In genomic region chr6:13044390-13044789, GRCh38 we compare ENCODE assay signal across 13 cellular contexts.
DNase-seq lines count a peak whose midpoint lies in the region; ATAC-seq, FAIRE-seq and TF ChIP-seq lines count a peak whose summit lies in the region.
"Had no signal": no experiment of that assay in that cellular context is flagged by ENCODE, and none has a peak within 500 bp of the region (broad histone marks: within the 10 kb centered on the region; RNA-seq: fewer than 3 reads in every experiment).

No MANE protein-coding gene starts in this region.

- TF ChIP-seq POLR2A in A549 (IDR thresholded peaks at IDR 0.05; ENCODE audit: low read length) = no peak

- CTCF ChIA-PET in A549 (lab: Yijun Ruan, JAX) = no interaction called here
- CTCF ChIA-PET in HEK293T (lab: Yijun Ruan, JAX) = interaction anchor here (0.9 kb wide), 1 partner anchor 8 kb away, joined by 3 read pairs; no protein-coding TSS in a partner anchor
- CTCF ChIA-PET in RWPE1 (lab: Yijun Ruan, JAX) = no interaction called here

- no peaks in the 10 kb centered on the region for H3K9me3 ChIP-seq in A549
- H3K9me3 ChIP-seq: left ventricle myocardium inferior had no signal

- no peak overlapping the region for H3K4me2 ChIP-seq in A549

- 37% methylated on average over 4 of the region's 6 CpGs for WGBS in A549 (ENCODE audit: missing lambda C conversion rate)

- DNase-seq in A549 (ENCODE audit: low read depth in 1 of 2, low spot score in 1 of 2) = peak; percentile 2 to 47
- DNase-seq in HEK293T (ENCODE audit: extremely low spot score) = peak; percentile 42
- DNase-seq in RWPE1 (ENCODE audit: low spot score) = peak; percentile 59
- DNase-seq in glomerular endothelial cell (ENCODE audit: extremely low read depth, low read depth, low spot score) = peak; percentile 9
- no peak for DNase-seq in T-helper 2 cell
- DNase-seq in OCI-M2 (lab: John Stamatoyannopoulos, UW; ENCODE audit: unreplicated experiment) = no peak
- DNase-seq: activated CD8-positive, alpha-beta T cell treated with anti-CD3 and anti-CD28 coated beads, Interleukin-2, amount 10 ng/mL, durations not matched to agents 7 days and 5 days; activated naive CD8-positive, alpha-beta T cell treated with anti-CD3 and anti-CD28 coated beads, Interleukin-2, amount 50 U/mL, for 24 hours; left ventricle myocardium inferior; NCI-H187 had no signal

- ATAC-seq in A549 = peak; percentile 24 to 61; a peak in 3 of 6 replicates
- no peak for ATAC-seq in HG03520 (IDR thresholded peaks at IDR 0.05; ENCODE audit: unreplicated experiment)
- ATAC-seq in GM21381 (IDR thresholded peaks at IDR 0.05; ENCODE audit: unreplicated experiment) = no peak
- ATAC-seq: activated CD8-positive, alpha-beta T cell treated with anti-CD3 and anti-CD28 coated beads, Interleukin-2, amount 10 ng/mL, durations not matched to agents 7 days and 5 days; activated naive CD8-positive, alpha-beta T cell treated with anti-CD3 and anti-CD28 coated beads, Interleukin-2, amount 50 U/mL, for 24 hours had no signal

- no peak for TF ChIP-seq EP300 in A549 (IDR thresholded peaks at IDR 0.05)

- H3K27ac ChIP-seq in A549 = no peak overlapping the region
- no peak overlapping the region for H3K27ac ChIP-seq in RWPE1
- H3K27ac ChIP-seq: left ventricle myocardium inferior had no signal

- no peak for TF ChIP-seq RAD21 in A549 (conservative IDR thresholded peaks at IDR 0.05 in 1 of 2, IDR thresholded peaks at IDR 0.05 in 1 of 2)

- TF ChIP-seq CTCF in A549 (IDR thresholded peaks at IDR 0.05) (no peak), RWPE1 (conservative IDR thresholded peaks at IDR 0.05; ENCODE audit: low read depth) (no peak)

- H3K4me3 ChIP-seq in A549 = no peak overlapping the region
- H3K4me3 ChIP-seq: left ventricle myocardium inferior had no signal

- H3K4me1 ChIP-seq in A549 = no peaks in the 10 kb centered on the region

- no peak for FAIRE-seq in A549 (lab: Jason Lieb, UNC)
- FAIRE-seq: endometrium had no signal

- POLR2A ChIA-PET in A549 (lab: Yijun Ruan, JAX) = no interaction called here
- POLR2A ChIA-PET in HEK293T (lab: Yijun Ruan, JAX) = no interaction called here
- POLR2A ChIA-PET in RWPE1 (lab: Yijun Ruan, JAX; ENCODE audit: low non-redundant PET) = no interaction called here

TF ChIP-seq in A549, 52 proteins besides CTCF, POLR2A, EP300 and RAD21:
- peak; percentile 73 for TF ChIP-seq USF2 (IDR thresholded peaks at IDR 0.05)
- no peak for TF ChIP-seq SMC3 (IDR thresholded peaks at IDR 0.05)
- no peak for TF ChIP-seq NPAS2 (CRISPR knock-in tag; IDR thresholded peaks at IDR 0.05; ENCODE audit: borderline replicate concordance)
- no peak for TF ChIP-seq RARB (CRISPR knock-in tag; IDR thresholded peaks at IDR 0.05)
- TF ChIP-seq FOSL2 (IDR thresholded peaks at IDR 0.05) = no peak
- TF ChIP-seq FOSL2 (CRISPR knock-in tag; IDR thresholded peaks at IDR 0.05) = peak; percentile 36

TF ChIP-seq in HEK293T, 16 proteins besides CTCF, POLR2A, EP300 and RAD21:
- TF ChIP-seq PKNOX1 (IDR thresholded peaks at IDR 0.05) = no peak
- TF ChIP-seq CTBP1 (IDR thresholded peaks at IDR 0.05; ENCODE audit: borderline replicate concordance) = no peak
- TF ChIP-seq SUZ12 (IDR thresholded peaks at IDR 0.05) = no peak
- TF ChIP-seq L3MBTL2 (conservative IDR thresholded peaks at IDR 0.05) = no peak
- TF ChIP-seq FOXM1 (IDR thresholded peaks at IDR 0.05; ENCODE audit: borderline replicate concordance) = no peak
- no peak for TF ChIP-seq TARDBP (IDR thresholded peaks at IDR 0.05)

Comparison
In these comparisons a context has a peak if more than half of its experiments do, and no peak if none do; other contexts are left out.
1. ATAC-seq: peak in A549 (2 of 2); none in HG03520 (single experiment) and GM21381 (single experiment).
2. DNase-seq: peak in A549 (2 of 2), HEK293T (single experiment), RWPE1 (single experiment) and glomerular endothelial cell (single experiment); none in T-helper 2 cell (0 of 5) and OCI-M2 (single experiment).